ENCODE assay signal across 1 cellular context in the genomic region with DNA sequence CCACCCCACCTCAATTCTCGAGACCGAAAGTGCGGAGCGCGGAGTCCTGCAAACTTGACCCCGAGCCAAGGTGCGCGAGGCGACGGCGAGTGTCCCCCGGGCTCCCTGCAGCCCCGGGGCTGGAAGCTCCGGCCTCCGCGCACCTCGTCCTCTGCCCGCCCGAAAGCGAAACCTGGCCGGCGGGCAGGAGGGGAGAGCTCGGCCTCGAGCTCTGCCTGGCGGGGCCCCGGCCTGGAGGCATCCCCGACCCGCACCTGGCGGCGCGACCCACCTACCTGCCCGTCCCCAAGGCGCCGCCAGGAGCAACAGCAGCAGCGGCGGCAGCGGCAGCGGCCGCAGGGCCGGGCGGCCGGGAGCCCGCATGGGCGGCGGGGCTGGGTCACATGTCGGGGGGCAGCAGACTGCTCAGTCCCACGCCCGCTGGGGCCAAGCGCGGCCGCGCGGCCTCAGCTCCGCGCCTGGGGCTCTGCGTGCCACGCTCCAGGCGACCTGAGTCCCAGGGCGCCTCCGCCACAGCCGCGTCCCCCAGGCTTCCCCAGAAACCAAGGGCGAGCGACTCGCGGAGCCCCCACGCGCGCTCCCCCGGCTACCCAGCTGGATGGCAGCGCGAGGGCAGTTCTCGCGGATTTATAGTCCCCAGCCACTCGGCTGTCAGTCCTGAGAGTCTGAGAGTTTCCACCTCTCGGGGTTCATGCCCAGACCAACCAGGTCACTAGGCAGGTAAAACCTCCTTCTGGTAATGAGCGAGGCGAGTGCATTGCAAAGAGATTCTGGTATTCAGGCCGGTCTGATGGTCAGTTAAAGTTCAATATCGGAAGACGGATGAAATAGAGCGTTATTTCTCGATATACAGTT.
TF ChIP-seq lines count a peak whose summit lies in the region.

A gene with protein sequence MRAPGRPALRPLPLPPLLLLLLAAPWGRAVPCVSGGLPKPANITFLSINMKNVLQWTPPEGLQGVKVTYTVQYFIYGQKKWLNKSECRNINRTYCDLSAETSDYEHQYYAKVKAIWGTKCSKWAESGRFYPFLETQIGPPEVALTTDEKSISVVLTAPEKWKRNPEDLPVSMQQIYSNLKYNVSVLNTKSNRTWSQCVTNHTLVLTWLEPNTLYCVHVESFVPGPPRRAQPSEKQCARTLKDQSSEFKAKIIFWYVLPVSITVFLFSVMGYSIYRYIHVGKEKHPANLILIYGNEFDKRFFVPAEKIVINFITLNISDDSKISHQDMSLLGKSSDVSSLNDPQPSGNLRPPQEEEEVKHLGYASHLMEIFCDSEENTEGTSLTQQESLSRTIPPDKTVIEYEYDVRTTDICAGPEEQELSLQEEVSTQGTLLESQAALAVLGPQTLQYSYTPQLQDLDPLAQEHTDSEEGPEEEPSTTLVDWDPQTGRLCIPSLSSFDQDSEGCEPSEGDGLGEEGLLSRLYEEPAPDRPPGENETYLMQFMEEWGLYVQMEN (minus strand): TSS at position 600 of the 855 bp plus-strand sequence. CDS start 237 bp downstream, at position 363.

TF ChIP-seq in HepG2, 621 proteins besides CTCF, POLR2A, EP300 and RAD21 (continued from another document):
- TF ChIP-seq ZBED4 (CRISPR knock-in tag; IDR thresholded peaks at IDR 0.05; ENCODE audit: borderline replicate concordance) (no peak), EZH2 (conservative IDR thresholded peaks at IDR 0.05; ENCODE audit: low read depth, low read length) (0 out of 2 replicates have a peak, but pooled peaks have one; percentile 64), ZNF574 (CRISPR knock-in tag; IDR thresholded peaks at IDR 0.05) (no peak)
- TF ChIP-seq, protein P1, sequence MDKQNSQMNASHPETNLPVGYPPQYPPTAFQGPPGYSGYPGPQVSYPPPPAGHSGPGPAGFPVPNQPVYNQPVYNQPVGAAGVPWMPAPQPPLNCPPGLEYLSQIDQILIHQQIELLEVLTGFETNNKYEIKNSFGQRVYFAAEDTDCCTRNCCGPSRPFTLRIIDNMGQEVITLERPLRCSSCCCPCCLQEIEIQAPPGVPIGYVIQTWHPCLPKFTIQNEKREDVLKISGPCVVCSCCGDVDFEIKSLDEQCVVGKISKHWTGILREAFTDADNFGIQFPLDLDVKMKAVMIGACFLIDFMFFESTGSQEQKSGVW (CRISPR knock-in tag; IDR thresholded peaks at IDR 0.05; ENCODE audit: borderline replicate concordance), result no peak
